1 cellular context compared by ENCODE assay signal in the genomic region with DNA sequence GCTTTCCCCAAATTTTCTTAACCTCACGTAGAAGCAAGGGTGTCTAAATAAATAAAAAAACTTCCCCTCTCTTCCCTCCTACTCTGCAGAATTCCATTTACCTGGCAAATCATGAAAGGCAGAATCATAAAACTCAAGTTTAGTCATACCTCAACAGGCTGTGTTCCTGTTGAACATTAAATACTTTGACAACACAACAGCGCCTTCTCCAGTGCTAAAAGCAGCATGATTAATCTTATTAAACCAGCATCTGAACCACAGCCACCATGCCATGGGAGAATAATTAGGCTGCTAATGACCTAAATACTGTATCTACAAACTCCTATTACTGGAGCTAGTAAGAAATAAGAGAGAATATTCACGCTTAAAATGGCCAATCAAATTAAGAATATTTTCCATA.
TF ChIP-seq lines count a peak whose summit lies in the region.

No MANE protein-coding gene starts in this region.

TF ChIP-seq in WTC11, 78 proteins besides CTCF, POLR2A, EP300 and RAD21 (continued from another document):
- TF ChIP-seq, protein P1, sequence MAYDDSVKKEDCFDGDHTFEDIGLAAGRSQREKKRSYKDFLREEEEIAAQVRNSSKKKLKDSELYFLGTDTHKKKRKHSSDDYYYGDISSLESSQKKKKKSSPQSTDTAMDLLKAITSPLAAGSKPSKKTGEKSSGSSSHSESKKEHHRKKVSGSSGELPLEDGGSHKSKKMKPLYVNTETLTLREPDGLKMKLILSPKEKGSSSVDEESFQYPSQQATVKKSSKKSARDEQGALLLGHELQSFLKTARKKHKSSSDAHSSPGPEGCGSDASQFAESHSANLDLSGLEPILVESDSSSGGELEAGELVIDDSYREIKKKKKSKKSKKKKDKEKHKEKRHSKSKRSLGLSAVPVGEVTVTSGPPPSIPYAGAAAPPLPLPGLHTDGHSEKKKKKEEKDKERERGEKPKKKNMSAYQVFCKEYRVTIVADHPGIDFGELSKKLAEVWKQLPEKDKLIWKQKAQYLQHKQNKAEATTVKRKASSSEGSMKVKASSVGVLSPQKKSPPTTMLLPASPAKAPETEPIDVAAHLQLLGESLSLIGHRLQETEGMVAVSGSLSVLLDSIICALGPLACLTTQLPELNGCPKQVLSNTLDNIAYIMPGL (CRISPR knock-in tag; IDR thresholded peaks at IDR 0.05), result no peak
- TF ChIP-seq NFYB (CRISPR knock-in tag; conservative IDR thresholded peaks at IDR 0.05; ENCODE audit: low read depth) (no peak), MXD4 (CRISPR knock-in tag; IDR thresholded peaks at IDR 0.05; ENCODE audit: borderline replicate concordance) (no peak), ETV6 (CRISPR knock-in tag; IDR thresholded peaks at IDR 0.05) (no peak), CBFB (CRISPR knock-in tag; IDR thresholded peaks at IDR 0.05; ENCODE audit: low read depth) (no peak), KAT7 (CRISPR knock-in tag; IDR thresholded peaks at IDR 0.05; ENCODE audit: borderline replicate concordance) (no peak), FOXP1 (CRISPR knock-in tag; IDR thresholded peaks at IDR 0.05; ENCODE audit: borderline replicate concordance) (no peak), GRHL2 (CRISPR knock-in tag; IDR thresholded peaks at IDR 0.05; ENCODE audit: insufficient replicate concordance, severe bottlenecking) (no peak)
- TF ChIP-seq, protein P2, sequence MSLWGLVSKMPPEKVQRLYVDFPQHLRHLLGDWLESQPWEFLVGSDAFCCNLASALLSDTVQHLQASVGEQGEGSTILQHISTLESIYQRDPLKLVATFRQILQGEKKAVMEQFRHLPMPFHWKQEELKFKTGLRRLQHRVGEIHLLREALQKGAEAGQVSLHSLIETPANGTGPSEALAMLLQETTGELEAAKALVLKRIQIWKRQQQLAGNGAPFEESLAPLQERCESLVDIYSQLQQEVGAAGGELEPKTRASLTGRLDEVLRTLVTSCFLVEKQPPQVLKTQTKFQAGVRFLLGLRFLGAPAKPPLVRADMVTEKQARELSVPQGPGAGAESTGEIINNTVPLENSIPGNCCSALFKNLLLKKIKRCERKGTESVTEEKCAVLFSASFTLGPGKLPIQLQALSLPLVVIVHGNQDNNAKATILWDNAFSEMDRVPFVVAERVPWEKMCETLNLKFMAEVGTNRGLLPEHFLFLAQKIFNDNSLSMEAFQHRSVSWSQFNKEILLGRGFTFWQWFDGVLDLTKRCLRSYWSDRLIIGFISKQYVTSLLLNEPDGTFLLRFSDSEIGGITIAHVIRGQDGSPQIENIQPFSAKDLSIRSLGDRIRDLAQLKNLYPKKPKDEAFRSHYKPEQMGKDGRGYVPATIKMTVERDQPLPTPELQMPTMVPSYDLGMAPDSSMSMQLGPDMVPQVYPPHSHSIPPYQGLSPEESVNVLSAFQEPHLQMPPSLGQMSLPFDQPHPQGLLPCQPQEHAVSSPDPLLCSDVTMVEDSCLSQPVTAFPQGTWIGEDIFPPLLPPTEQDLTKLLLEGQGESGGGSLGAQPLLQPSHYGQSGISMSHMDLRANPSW (CRISPR knock-in tag; conservative IDR thresholded peaks at IDR 0.05; ENCODE audit: low read depth), result no peak
- TF ChIP-seq, protein P3, sequence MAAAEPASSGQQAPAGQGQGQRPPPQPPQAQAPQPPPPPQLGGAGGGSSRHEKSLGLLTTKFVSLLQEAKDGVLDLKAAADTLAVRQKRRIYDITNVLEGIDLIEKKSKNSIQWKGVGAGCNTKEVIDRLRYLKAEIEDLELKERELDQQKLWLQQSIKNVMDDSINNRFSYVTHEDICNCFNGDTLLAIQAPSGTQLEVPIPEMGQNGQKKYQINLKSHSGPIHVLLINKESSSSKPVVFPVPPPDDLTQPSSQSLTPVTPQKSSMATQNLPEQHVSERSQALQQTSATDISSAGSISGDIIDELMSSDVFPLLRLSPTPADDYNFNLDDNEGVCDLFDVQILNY (CRISPR knock-in tag; IDR thresholded peaks at IDR 0.05), result no peak
- TF ChIP-seq, protein P4, sequence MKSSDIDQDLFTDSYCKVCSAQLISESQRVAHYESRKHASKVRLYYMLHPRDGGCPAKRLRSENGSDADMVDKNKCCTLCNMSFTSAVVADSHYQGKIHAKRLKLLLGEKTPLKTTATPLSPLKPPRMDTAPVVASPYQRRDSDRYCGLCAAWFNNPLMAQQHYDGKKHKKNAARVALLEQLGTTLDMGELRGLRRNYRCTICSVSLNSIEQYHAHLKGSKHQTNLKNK (CRISPR knock-in tag; IDR thresholded peaks at IDR 0.05), result no peak
